In genomic region chr1:198496216-198497143, GRCh38 we compare ENCODE assay signal across 17 cellular contexts. TPM values are rescaled to one million over a fixed set of nuclear protein-coding genes. Genes with fewer than 3 reads are reported as not detected.
DNase-seq lines count a peak whose midpoint lies in the region; ATAC-seq, FAIRE-seq and TF ChIP-seq lines count a peak whose summit lies in the region.
"Had no signal": no experiment of that assay in that cellular context is flagged by ENCODE, and none has a peak within 500 bp of the region (broad histone marks: within the 10 kb centered on the region; RNA-seq: fewer than 3 reads in every experiment).

No MANE protein-coding gene starts in this region.

- H3K27me3 Mint-ChIP-seq in activated T-helper 1 cell treated with anti-CD3 and anti-CD28 coated beads, Interleukin-12 subunit alpha, Interleukin-12 subunit beta, Interleukin-2, Interleukin-4 antibody, amounts not matched to agents 30 ng/mL and 10 ng/mL and 1 ng/mL, durations not matched to agents 14 hours and 24 hours and 36 hours (ENCODE audit: insufficient read depth) = peaks cover 3% of the 10 kb centered on the region
- H3K27me3 Mint-ChIP-seq: activated CD4-positive, alpha-beta T cell treated with anti-CD3 and anti-CD28 coated beads, Interleukin-2, amount 10 ng/mL, durations not matched to agents 24 days and 14 days; progenitor cell of endocrine pancreas had no signal

- no TSS peak for BruUV-seq in K562 (replicated peaks; lab: Mats Ljungman, UMichigan)

- no peaks in the 10 kb centered on the region for H3K9me2 ChIP-seq in Karpas-422 (replicated peaks; ENCODE audit: insufficient read depth, low read length)

- no peak overlapping the region for H3K27ac Mint-ChIP-seq in activated T-helper 1 cell treated with anti-CD3 and anti-CD28 coated beads, Interleukin-12 subunit alpha, Interleukin-12 subunit beta, Interleukin-2, Interleukin-4 antibody, amounts not matched to agents 30 ng/mL and 10 ng/mL and 1 ng/mL, durations not matched to agents 14 hours and 24 hours and 36 hours
- H3K27ac Mint-ChIP-seq: activated CD4-positive, alpha-beta T cell treated with anti-CD3 and anti-CD28 coated beads, Interleukin-2, amount 10 ng/mL, durations not matched to agents 24 days and 14 days; activated T-cell treated with anti-CD3 and anti-CD28 coated beads, Interleukin-2, amount 50 U/mL, for 72 hours; T-helper 1 cell treated with Interleukin-12 subunit alpha and Interleukin-12 subunit beta and Interleukin-4 antibody, amounts not matched to agents 30 μg/mL and 1 μg/mL, for 36 hours had no signal

- TF ChIP-seq POLR2A in K562 (conservative IDR thresholded peaks at IDR 0.05) = no peak

- dilution Hi-C loops in keratinocyte (cut with MboI; ENCODE audit: extremely low pct_ligation_motif_present, low sequenced_read_pairs) = no loop called here

- peak overlapping the region; percentile 76 for H3K27ac ChIP-seq in Karpas-422 (ENCODE audit: low read length)
- no peak overlapping the region for H3K27ac ChIP-seq in K562 (ENCODE audit: extremely low read depth, low read depth, low read length)
- H3K27ac ChIP-seq in keratinocyte (ENCODE audit: control insufficient read depth, insufficient read depth, low read length) = no peak overlapping the region
- H3K27ac ChIP-seq: BLaER1 had no signal

- no peak for TF ChIP-seq CTCF in AG09309 (IDR thresholded peaks at IDR 0.05; ENCODE audit: control insufficient read depth, insufficient read depth, low read depth, low read length, missing control alignments)
- no peak for TF ChIP-seq CTCF in K562 (IDR thresholded peaks at IDR 0.05 in 2 of 3, conservative IDR thresholded peaks at IDR 0.05 in 1 of 3; ENCODE audit: insufficient read depth in 2 of 3, low read depth in 1 of 3, low read length in 3 of 3)
- TF ChIP-seq CTCF in keratinocyte (optimal IDR thresholded peaks at IDR 0.05 in 1 of 3, IDR thresholded peaks at IDR 0.05 in 1 of 3, conservative IDR thresholded peaks at IDR 0.05 in 1 of 3; ENCODE audit: extremely low read depth in 1 of 3, insufficient read depth in 2 of 3, low read length in 3 of 3) = no peak

- H3K4me2 ChIP-seq in Karpas-422 (ENCODE audit: low read depth, low read length, poor library complexity, severe bottlenecking) = no peak overlapping the region
- H3K4me2 ChIP-seq in K562 (ENCODE audit: insufficient read depth, low read length) = no peak overlapping the region
- H3K4me2 ChIP-seq in keratinocyte (ENCODE audit: control insufficient read depth, extremely low read depth, insufficient read depth, low read depth, low read length) = peak overlapping the region; percentile 15
- H3K4me2 ChIP-seq: BLaER1 had no signal

- CTCF ChIA-PET in K562 (lab: Yijun Ruan, JAX; ENCODE audit: low intra/inter-chr PET ratio) = no interaction called here

- H3K9me3 Mint-ChIP-seq in activated T-helper 1 cell treated with anti-CD3 and anti-CD28 coated beads, Interleukin-12 subunit alpha, Interleukin-12 subunit beta, Interleukin-2, Interleukin-4 antibody, amounts not matched to agents 30 ng/mL and 10 ng/mL and 1 ng/mL, durations not matched to agents 14 hours and 24 hours and 36 hours = peaks cover 4% of the 10 kb centered on the region

- no peak overlapping the region for H3K4me3 Mint-ChIP-seq in activated T-helper 1 cell treated with anti-CD3 and anti-CD28 coated beads, Interleukin-12 subunit alpha, Interleukin-12 subunit beta, Interleukin-2, Interleukin-4 antibody, amounts not matched to agents 30 ng/mL and 10 ng/mL and 1 ng/mL, durations not matched to agents 14 hours and 24 hours and 36 hours
- H3K4me3 Mint-ChIP-seq: activated CD4-positive, alpha-beta T cell treated with anti-CD3 and anti-CD28 coated beads, Interleukin-2, amount 10 ng/mL, durations not matched to agents 24 days and 14 days; activated T-cell treated with anti-CD3 and anti-CD28 coated beads, Interleukin-2, amount 50 U/mL, for 72 hours; T-helper 1 cell treated with Interleukin-12 subunit alpha and Interleukin-12 subunit beta and Interleukin-4 antibody, amounts not matched to agents 30 μg/mL and 1 μg/mL, for 36 hours had no signal

- intact Hi-C loops in K562 (cut with micrococcal nuclease) = no loop called here
- intact Hi-C loops in activated T-helper 1 cell treated with anti-CD3 and anti-CD28 coated beads, Interleukin-12 subunit alpha, Interleukin-12 subunit beta, Interleukin-2, Interleukin-4 antibody, amounts not matched to agents 30 ng/mL and 10 ng/mL and 1 ng/mL, durations not matched to agents 14 hours and 24 hours and 36 hours (cut with micrococcal nuclease) = no loop called here

- H2AFZ ChIP-seq in Karpas-422 (ENCODE audit: low read length) (no peak overlapping the region), K562 (ENCODE audit: low read depth, low read length) (no peak overlapping the region), keratinocyte (ENCODE audit: control insufficient read depth, low read length) (no peak overlapping the region)

- peaks cover 35% of the 10 kb centered on the region for H3K4me1 ChIP-seq in Karpas-422 (ENCODE audit: low read length)
- H3K4me1 ChIP-seq in K562 (replicated peaks in 1 of 2; ENCODE audit: control insufficient read depth in 2 of 2, insufficient read depth in 2 of 2, low read length in 2 of 2) = peaks cover 0 to 6% of the 10 kb centered on the region in 2 experiments; a peak in 1 of 5 replicates
- peaks cover 28% of the 10 kb centered on the region for H3K4me1 ChIP-seq in keratinocyte (ENCODE audit: control insufficient read depth, extremely low read depth, insufficient read depth, low read length)
- H3K4me1 ChIP-seq: BLaER1 had no signal

- 22% methylated on average over 6 of the region's 6 CpGs for WGBS in K562 (ENCODE audit: insufficient coverage, low coverage, missing lambda C conversion rate)

- H3K4me3 ChIP-seq in AG09309 (ENCODE audit: control insufficient read depth, low read depth, low read length) = no peak overlapping the region
- H3K4me3 ChIP-seq in Karpas-422 (ENCODE audit: low read length) = no peak overlapping the region
- H3K4me3 ChIP-seq in K562 = no peak overlapping the region
- H3K4me3 ChIP-seq in keratinocyte (ENCODE audit: control insufficient read depth in 2 of 3, extremely low read depth in 1 of 3, insufficient read depth in 2 of 3, low read depth in 1 of 3, low read length in 3 of 3) = no peak overlapping the region
- H3K4me3 ChIP-seq: BLaER1, mucosa of descending colon had no signal

- H3K27me3 ChIP-seq in Karpas-422 (ENCODE audit: low read length) = no peaks in the 10 kb centered on the region
- H3K27me3 ChIP-seq in K562 (ENCODE audit: control insufficient read depth in 2 of 2, insufficient read depth in 2 of 2, low read length in 2 of 2) = no peaks in the 10 kb centered on the region
- no peaks in the 10 kb centered on the region for H3K27me3 ChIP-seq in keratinocyte (ENCODE audit: control insufficient read depth, extremely low read depth, insufficient read depth, low read length)
- H3K27me3 ChIP-seq: BLaER1 had no signal

- no peaks in the 10 kb centered on the region for H3K9me3 ChIP-seq in Karpas-422 (ENCODE audit: low read length)
- H3K9me3 ChIP-seq in K562 (replicated peaks; ENCODE audit: control insufficient read depth, insufficient read depth, low read depth, low read length) = no peaks in the 10 kb centered on the region
- no peaks in the 10 kb centered on the region for H3K9me3 ChIP-seq in keratinocyte (ENCODE audit: control insufficient read depth, low read depth, low read length)
- H3K9me3 ChIP-seq: BLaER1, mucosa of descending colon had no signal

- TF ChIP-seq EP300 in K562 (IDR thresholded peaks at IDR 0.05; ENCODE audit: low read length) = no peak

- POLR2A ChIA-PET in K562 (lab: Yijun Ruan, JAX) = interaction anchor here (1.5 kb wide), 1 partner anchor 186 kb away, joined by 5 read pairs; no protein-coding TSS in a partner anchor

- no peaks in the 10 kb centered on the region for H3K9me1 ChIP-seq in K562 (ENCODE audit: control insufficient read depth, insufficient read depth, low read length)
- H3K9me1 ChIP-seq in keratinocyte (ENCODE audit: control insufficient read depth, extremely low read depth, insufficient read depth, low read length) = no peaks in the 10 kb centered on the region

- ATAC-seq in K562 = no peak
- ATAC-seq: mucosa of descending colon had no signal

- H3K79me2 ChIP-seq in Karpas-422 (ENCODE audit: low read length) = peaks cover 92% of the 10 kb centered on the region
- no peaks in the 10 kb centered on the region for H3K79me2 ChIP-seq in K562 (ENCODE audit: control insufficient read depth, insufficient read depth, low read length)
- H3K79me2 ChIP-seq in keratinocyte (ENCODE audit: control insufficient read depth, insufficient read depth, low read length) = no peaks in the 10 kb centered on the region

- in situ Hi-C loops in K562 (cut with MboI) = no loop called here

- TF ChIP-seq RAD21 in K562 (CRISPR knock-in tag; conservative IDR thresholded peaks at IDR 0.05 in 1 of 2, IDR thresholded peaks at IDR 0.05 in 1 of 2) = no peak

- FAIRE-seq in K562 (lab: Jason Lieb, UNC) (no peak), keratinocyte (lab: Jason Lieb, UNC) (no peak)

- H3K36me3 ChIP-seq in Karpas-422 (ENCODE audit: insufficient read depth, low read length) (peaks cover 64% of the 10 kb centered on the region), K562 (ENCODE audit: control insufficient read depth, insufficient read depth, low read length) (no peaks in the 10 kb centered on the region), keratinocyte (ENCODE audit: control insufficient read depth in 2 of 2, extremely low read depth in 1 of 2, insufficient read depth in 2 of 2, low read length in 2 of 2) (no peaks in the 10 kb centered on the region)
- H3K36me3 ChIP-seq: BLaER1 had no signal

- DNase-seq in AG09309 (ENCODE audit: low read depth) (peak; percentile 40), Karpas-422 (no peak), K562 (ENCODE audit: extremely low read depth in 1 of 4, low spot score in 3 of 4) (no peak), keratinocyte (ENCODE audit: low read depth, low spot score) (peak; percentile 35), HuH-7.5 (ENCODE audit: low spot score) (no peak), SHP77 (lab: John Stamatoyannopoulos, UW) (no peak)
- DNase-seq in activated T-helper 1 cell treated with anti-CD3 and anti-CD28 coated beads, Interleukin-12 subunit alpha, Interleukin-12 subunit beta, Interleukin-2, Interleukin-4 antibody, amounts not matched to agents 30 ng/mL and 10 ng/mL and 1 ng/mL, durations not matched to agents 14 hours and 24 hours and 36 hours (ENCODE audit: low spot score) = no peak
- DNase-seq in stimulated activated CD8-positive, alpha-beta memory T cell treated with anti-CD3 and anti-CD28 coated beads, Interleukin-4, amount 100 ng/mL, for 48 hours = no peak
- DNase-seq: activated CD4-positive, alpha-beta T cell treated with anti-CD3 and anti-CD28 coated beads, Interleukin-2, amount 10 ng/mL, durations not matched to agents 24 days and 14 days; activated T-cell treated with anti-CD3 and anti-CD28 coated beads, Interleukin-2, amount 50 U/mL, for 72 hours; mucosa of descending colon; stimulated activated CD4-positive, alpha-beta T cell treated with anti-CD3 and anti-CD28 coated beads, Interleukin-2, amount 100 ng/mL, for 48 hours; stimulated activated naive CD4-positive, alpha-beta T cell had no signal

- no peaks in the 10 kb centered on the region for H4K20me1 ChIP-seq in Karpas-422 (ENCODE audit: insufficient read depth, low read depth, low read length)
- H4K20me1 ChIP-seq in K562 (replicated peaks; ENCODE audit: control insufficient read depth, insufficient read depth, low read length) = no peaks in the 10 kb centered on the region
- no peaks in the 10 kb centered on the region for H4K20me1 ChIP-seq in keratinocyte (ENCODE audit: control insufficient read depth, extremely low read depth, insufficient read depth, low read length)
- H4K20me1 ChIP-seq: BLaER1 had no signal

- peaks cover 7% of the 10 kb centered on the region for H3K4me1 Mint-ChIP-seq in activated T-helper 1 cell treated with anti-CD3 and anti-CD28 coated beads, Interleukin-12 subunit alpha, Interleukin-12 subunit beta, Interleukin-2, Interleukin-4 antibody, amounts not matched to agents 30 ng/mL and 10 ng/mL and 1 ng/mL, durations not matched to agents 14 hours and 24 hours and 36 hours (ENCODE audit: low read depth)

- H3K36me3 Mint-ChIP-seq in activated T-helper 1 cell treated with anti-CD3 and anti-CD28 coated beads, Interleukin-12 subunit alpha, Interleukin-12 subunit beta, Interleukin-2, Interleukin-4 antibody, amounts not matched to agents 30 ng/mL and 10 ng/mL and 1 ng/mL, durations not matched to agents 14 hours and 24 hours and 36 hours (ENCODE audit: low read depth) = peaks cover 5% of the 10 kb centered on the region

- H3K9ac ChIP-seq in Karpas-422 (ENCODE audit: low read length) (no peak overlapping the region), K562 (ENCODE audit: insufficient read depth in 1 of 2, low read depth in 2 of 2, low read length in 2 of 2) (no peak overlapping the region), keratinocyte (ENCODE audit: control insufficient read depth, extremely low read depth, insufficient read depth, low read length) (no peak overlapping the region)
- H3K9ac ChIP-seq: BLaER1 had no signal

RNA-seq across cellular contexts. Expression of gene ATP6V1G3, which starts 44.0 kb away (rescaled TPM):
- not detected in 2 replicates for total RNA-seq in Karpas-422 (2014; rRNA removed; shearing (Covaris generic); ENCODE audit: low replicate concordance)
- total RNA-seq in K562 (2011; cell fraction: chromatin; rRNA removed; ENCODE audit: low replicate concordance) = not detected in 2 replicates
- total RNA-seq in K562 (2011; cell fraction: nucleolus; rRNA removed) = not detected in 2 replicates
- total RNA-seq in K562 (2011; cell fraction: nucleoplasm; rRNA removed) = not detected in 2 replicates
- total RNA-seq in K562 (2014; rRNA removed) (not detected in 2 replicates), K562 (2014; rRNA removed; fragmentation: Illumina TruSeq; extraction: Trizol) (not detected in 2 replicates), K562 (2015; rRNA removed; fragmentation: Illumina TruSeq; extraction: Trizol) (not detected in 2 replicates), K562 (2021) (not detected in 2 replicates)
- polyA plus RNA-seq in K562 (2011; rRNA removed) (not detected in 2 replicates), K562 (2014; fragmentation: Illumina TruSeq; extraction: Trizol) (not detected in 2 replicates), K562 (2014; fragmentation: Nextera tagmentation; extraction: Ambion mirVana) (under 1 TPM in 1 of 2 experiments, not detected in 1; 0.32 TPM), K562 (2014; rRNA removed) (not detected in 2 replicates), keratinocyte (not detected in 3 replicates)
- not detected in 2 replicates for polyA plus RNA-seq in K562 (2011; cell fraction: cytosol; rRNA removed)
- polyA plus RNA-seq in K562 (2011; cell fraction: nucleus; rRNA removed) = not detected in 2 replicates
- polyA plus RNA-seq in K562 (2012) = not detected in 2 replicates
- polyA minus RNA-seq in K562 (2011; rRNA and poly(A)+ RNA removed) = not detected in 2 replicates
- not detected in 2 replicates for polyA minus RNA-seq in K562 (2011; cell fraction: cytosol; rRNA and poly(A)+ RNA removed)
- polyA minus RNA-seq in K562 (2011; cell fraction: nucleus; rRNA and poly(A)+ RNA removed) = not detected in 2 replicates
- polyA plus RNA-seq in keratinocyte (2011; ENCODE audit: low read depth) = not detected
- polyA plus RNA-seq in keratinocyte (2011; cell fraction: cytosol; rRNA removed) = not detected in 2 replicates
- polyA plus RNA-seq in keratinocyte (2011; cell fraction: nucleus; rRNA removed) = not detected in 2 replicates
- polyA plus RNA-seq in keratinocyte (2012; ENCODE audit: low replicate concordance) = not detected in 2 replicates
- not detected in 3 replicates for polyA minus RNA-seq in keratinocyte
- polyA minus RNA-seq in keratinocyte (2011; cell fraction: cytosol; rRNA and poly(A)+ RNA removed) = not detected
- polyA minus RNA-seq in keratinocyte (2011; cell fraction: nucleus; rRNA and poly(A)+ RNA removed) = not detected in 2 replicates
- total RNA-seq in activated T-helper 1 cell treated with anti-CD3 and anti-CD28 coated beads, Interleukin-12 subunit alpha, Interleukin-12 subunit beta, Interleukin-2, Interleukin-4 antibody, amounts not matched to agents 30 ng/mL and 10 ng/mL and 1 ng/mL, durations not matched to agents 14 hours and 24 hours and 36 hours = not detected in 2 replicates
- total RNA-seq: activated CD4-positive, alpha-beta T cell treated with anti-CD3 and anti-CD28 coated beads, Interleukin-2, amount 10 ng/mL, durations not matched to agents 24 days and 14 days; activated T-cell treated with anti-CD3 and anti-CD28 coated beads, Interleukin-2, amount 50 U/mL, for 72 hours; epithelial cell of proximal tubule; mucosa of descending colon; progenitor cell of endocrine pancreas had no signal

Comparison
In these comparisons a context has a peak if more than half of its experiments do, and no peak if none do; other contexts are left out.
1. DNase-seq: peak in AG09309 (single experiment) and keratinocyte (single experiment); none in Karpas-422 (single experiment), K562 (0 of 4), HuH-7.5 (single experiment), activated T-helper 1 cell treated with anti-CD3 and anti-CD28 coated beads, Interleukin-12 subunit alpha, Interleukin-12 subunit beta, Interleukin-2, Interleukin-4 antibody, amounts not matched to agents 30 ng/mL and 10 ng/mL and 1 ng/mL, durations not matched to agents 14 hours and 24 hours and 36 hours (single experiment), SHP77 (0 of 2) and stimulated activated CD8-positive, alpha-beta memory T cell treated with anti-CD3 and anti-CD28 coated beads, Interleukin-4, amount 100 ng/mL, for 48 hours (single experiment).